In the genomic region with DNA sequence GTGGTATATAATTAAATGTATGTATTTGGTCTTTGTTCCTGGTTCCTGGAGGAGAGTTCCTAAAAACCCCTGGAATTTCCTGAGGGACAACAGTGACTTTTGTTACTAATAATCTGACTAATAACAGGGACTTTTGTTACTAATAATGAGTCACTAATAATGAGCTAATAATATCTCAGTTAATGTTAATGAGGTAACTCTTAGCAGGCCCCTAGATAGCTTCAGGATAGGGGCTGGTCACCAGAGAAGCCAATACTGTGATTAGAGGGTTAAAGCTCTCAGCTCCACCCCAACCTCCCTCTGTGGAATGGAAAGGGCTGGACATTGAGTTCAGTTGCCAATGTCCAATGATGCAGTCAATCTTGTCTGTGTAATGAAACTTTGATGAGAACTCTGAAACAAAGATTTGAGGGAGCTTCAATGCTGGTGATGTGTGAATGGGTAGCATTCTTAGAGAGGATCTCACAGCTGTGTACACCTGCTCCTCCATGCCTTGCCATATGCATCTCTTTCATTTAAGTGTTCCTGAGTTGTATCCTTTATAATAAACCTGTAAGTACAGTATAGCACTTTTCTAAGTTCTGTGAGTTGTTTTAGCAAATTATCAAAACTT, we compare ENCODE assay signal across 18 cellular contexts.
DNase-seq lines count a peak whose midpoint lies in the region; ATAC-seq and TF ChIP-seq lines count a peak whose summit lies in the region.
"Had no signal": no experiment of that assay in that cellular context is flagged by ENCODE, and none has a peak within 500 bp of the region (broad histone marks: within the 10 kb centered on the region; RNA-seq: fewer than 3 reads in every experiment).

No MANE protein-coding gene starts in this region.

- no peak for TF ChIP-seq POLR2A in spleen (IDR thresholded peaks at IDR 0.05)

- ATAC-seq in activated naive CD4-positive, alpha-beta T cell treated with anti-CD3 and anti-CD28 coated beads, Interleukin-2, amount 50 U/mL, for 72 hours: no peak
- ATAC-seq in HG02642 (IDR thresholded peaks at IDR 0.05; ENCODE audit: poor library complexity, unreplicated experiment) (peak; percentile 45), Panc1 (no peak)

- H3K27ac Mint-ChIP-seq in activated naive CD4-positive, alpha-beta T cell treated with anti-CD3 and anti-CD28 coated beads, Interleukin-2, amount 10 ng/mL, durations not matched to agents 7 days and 5 days: peak overlapping the region; percentile 9
- no peak overlapping the region for H3K27ac Mint-ChIP-seq in activated naive CD4-positive, alpha-beta T cell treated with anti-CD3 and anti-CD28 coated beads, Interleukin-2, amount 50 U/mL, for 72 hours
- H3K27ac Mint-ChIP-seq: T-helper 2 cell treated with Interferon-gamma antibody and Interleukin-4, amounts not matched to agents 5 μg/mL and 100 μg/mL, for 36 hours had no signal

- H3K4me1 ChIP-seq in Panc1 (ENCODE audit: control insufficient read depth, insufficient read depth, low read length): no peaks in the 10 kb centered on the region
- H3K4me1 ChIP-seq in spleen: no peaks in the 10 kb centered on the region
- H3K4me1 ChIP-seq: BLaER1 treated with 17β-estradiol and CSF1 and Interleukin-3, amounts not matched to agents 10 nM and 100 nM had no signal

- TF ChIP-seq CTCF in Panc1 (IDR thresholded peaks at IDR 0.05) (no peak), spleen (IDR thresholded peaks at IDR 0.05 in 8 of 11, conservative IDR thresholded peaks at IDR 0.05 in 3 of 11) (no peak)

- H3K4me3 Mint-ChIP-seq in activated naive CD4-positive, alpha-beta T cell treated with anti-CD3 and anti-CD28 coated beads, Interleukin-2, amount 10 ng/mL, durations not matched to agents 7 days and 5 days: no peak overlapping the region
- H3K4me3 Mint-ChIP-seq: T-helper 2 cell treated with Interferon-gamma antibody and Interleukin-4, amounts not matched to agents 5 μg/mL and 100 μg/mL, for 36 hours had no signal

- H3K4me1 Mint-ChIP-seq in activated naive CD4-positive, alpha-beta T cell treated with anti-CD3 and anti-CD28 coated beads, Interleukin-2, amount 10 ng/mL, durations not matched to agents 7 days and 5 days: no peaks in the 10 kb centered on the region

- intact Hi-C loops in Panc1 (cut with micrococcal nuclease; ENCODE audit: unreplicated experiment): no loop called here
- intact Hi-C loops in spleen (cut with DNase I; ENCODE audit: low total_unique reads): loop anchor here (10.0 kb wide), 1 partner anchor 63 kb away; no protein-coding TSS in a partner anchor

- H3K4me3 ChIP-seq in Panc1 (ENCODE audit: low read depth in 2 of 2, low read length in 2 of 2): no peak overlapping the region
- no peak overlapping the region for H3K4me3 ChIP-seq in spleen
- H3K4me3 ChIP-seq: BLaER1 treated with 17β-estradiol and CSF1 and Interleukin-3, amounts not matched to agents 10 nM and 100 nM had no signal

- H3K9me3 Mint-ChIP-seq in activated naive CD4-positive, alpha-beta T cell treated with anti-CD3 and anti-CD28 coated beads, Interleukin-2, amount 10 ng/mL, durations not matched to agents 7 days and 5 days: peaks cover 7% of the 10 kb centered on the region
- H3K9me3 Mint-ChIP-seq in activated naive CD4-positive, alpha-beta T cell treated with anti-CD3 and anti-CD28 coated beads, Interleukin-2, amount 50 U/mL, for 72 hours: peaks cover 4 to 19% of the 10 kb centered on the region in 2 donors

- no peaks in the 10 kb centered on the region for H3K36me3 ChIP-seq in Panc1 (ENCODE audit: control insufficient read depth, insufficient read depth, low read length)
- H3K36me3 ChIP-seq in spleen: no peaks in the 10 kb centered on the region
- H3K36me3 ChIP-seq: BLaER1 treated with 17β-estradiol and CSF1 and Interleukin-3, amounts not matched to agents 10 nM and 100 nM had no signal

- H3K27me3 Mint-ChIP-seq in activated naive CD4-positive, alpha-beta T cell treated with anti-CD3 and anti-CD28 coated beads, Interleukin-2, amount 10 ng/mL, durations not matched to agents 7 days and 5 days: no peaks in the 10 kb centered on the region

- H3K36me3 Mint-ChIP-seq in activated naive CD4-positive, alpha-beta T cell treated with anti-CD3 and anti-CD28 coated beads, Interleukin-2, amount 10 ng/mL, durations not matched to agents 7 days and 5 days: no peaks in the 10 kb centered on the region
- H3K36me3 Mint-ChIP-seq in activated naive CD4-positive, alpha-beta T cell treated with anti-CD3 and anti-CD28 coated beads, Interleukin-2, amount 50 U/mL, for 72 hours: no peaks in the 10 kb centered on the region

- H3K27me3 ChIP-seq in Panc1 (ENCODE audit: control insufficient read depth, insufficient read depth, low read length) (no peaks in the 10 kb centered on the region), spleen (replicated peaks in 1 of 7) (no peaks in the 10 kb centered on the region)
- H3K27me3 ChIP-seq: BLaER1 treated with 17β-estradiol and CSF1 and Interleukin-3, amounts not matched to agents 10 nM and 100 nM had no signal

- CTCF ChIA-PET in activated naive CD4-positive, alpha-beta T cell treated with anti-CD3 and anti-CD28 coated beads, Interleukin-2, amount 10 ng/mL, durations not matched to agents 7 days and 5 days (lab: Charles Lee): no interaction called here
- CTCF ChIA-PET in Panc1 (lab: Charles Lee): no interaction called here

- no peak for DNase-seq in activated naive CD4-positive, alpha-beta T cell treated with anti-CD3 and anti-CD28 coated beads, Interleukin-2, amount 10 ng/mL, durations not matched to agents 7 days and 5 days
- DNase-seq in activated naive CD4-positive, alpha-beta T cell treated with anti-CD3 and anti-CD28 coated beads, Interleukin-2, amount 50 U/mL, for 72 hours (ENCODE audit: low spot score in 2 of 2): no peak
- DNase-seq in Panc1 (ENCODE audit: low read depth, low spot score) (no peak), CD1c-positive myeloid dendritic cell (ENCODE audit: extremely low spot score) (no peak), spleen (no peak), pons (ENCODE audit: low spot score) (no peak), SW 1271 (lab: John Stamatoyannopoulos, UW) (no peak)
- DNase-seq: 8988T, DMS153, EL, MV-4-11, NCI-H1436 treated with DMSO at 0.1 percent for 48 hours, NCI-H2081, NCI-H524, RPMI8226 had no signal

- H3K9me3 ChIP-seq in Panc1 (ENCODE audit: control insufficient read depth, insufficient read depth, low read depth, low read length): no peaks in the 10 kb centered on the region
- H3K9me3 ChIP-seq in spleen: peaks cover 0 to 4% (median 0%) of the 10 kb centered on the region in 8 donors
- H3K9me3 ChIP-seq: BLaER1 treated with 17β-estradiol and CSF1 and Interleukin-3, amounts not matched to agents 10 nM and 100 nM had no signal

- in situ Hi-C loops in Panc1 (cut with HindIII; ENCODE audit: low pct_unique_long_range_greater_than_20kb, low sequenced_read_pairs): no loop called here

- BruUV-seq in Panc1 (replicated peaks; lab: Mats Ljungman, UMichigan): no TSS peak

- H3K27ac ChIP-seq in Panc1 (ENCODE audit: low read length): peak overlapping the region; percentile 15; the same call in 1 of the 2 replicates
- no peak overlapping the region for H3K27ac ChIP-seq in spleen
- H3K27ac ChIP-seq: BLaER1 treated with 17β-estradiol and CSF1 and Interleukin-3, amounts not matched to agents 10 nM and 100 nM had no signal

- POLR2A ChIA-PET in Panc1 (lab: Charles Lee): no interaction called here
